Comparison of ENCODE assay signal across 1 cellular context in genomic region chr4:3077796-3078195, GRCh38.
TF ChIP-seq lines count a peak whose summit lies in the region.

No MANE protein-coding gene starts in this region.

TF ChIP-seq in GM12878, 131 proteins besides CTCF, POLR2A, EP300 and RAD21 (continued from another document):
- TF ChIP-seq FOS (IDR thresholded peaks at IDR 0.05; ENCODE audit: borderline replicate concordance, extremely low read depth, insufficient read length), result no peak
- TF ChIP-seq ZSCAN29 (IDR thresholded peaks at IDR 0.05), result no peak
- peak; percentile 92; the same call in 1 of the 2 replicates for TF ChIP-seq BACH1 (IDR thresholded peaks at IDR 0.05; ENCODE audit: borderline replicate concordance)
- TF ChIP-seq CBX5 (IDR thresholded peaks at IDR 0.05; ENCODE audit: low read depth), result no peak
- peak; percentile 78; the same call in 2 of the 3 replicates for TF ChIP-seq POU2F2 (IDR thresholded peaks at IDR 0.05; ENCODE audit: borderline replicate concordance, low read depth, low read length)
- peak; percentile 91 for TF ChIP-seq CREM (IDR thresholded peaks at IDR 0.05; ENCODE audit: low read depth)
- TF ChIP-seq SMAD1 (IDR thresholded peaks at IDR 0.05; ENCODE audit: low read depth, partially characterized antibody), result no peak
- no peak for TF ChIP-seq MTA3 (IDR thresholded peaks at IDR 0.05; ENCODE audit: borderline replicate concordance, low read length)
- TF ChIP-seq PAX8 (IDR thresholded peaks at IDR 0.05), result no peak
- TF ChIP-seq ZNF384 (IDR thresholded peaks at IDR 0.05; ENCODE audit: borderline replicate concordance, low read depth, low read length), result no peak
- TF ChIP-seq JUND (IDR thresholded peaks at IDR 0.05; ENCODE audit: low read depth, low read length), result no peak
- TF ChIP-seq ZZZ3 (IDR thresholded peaks at IDR 0.05; ENCODE audit: control insufficient read depth, insufficient read length, low read depth), result no peak
- no peak for TF ChIP-seq FOXM1 (IDR thresholded peaks at IDR 0.05; ENCODE audit: low read depth, low read length)
- TF ChIP-seq, protein P1, sequence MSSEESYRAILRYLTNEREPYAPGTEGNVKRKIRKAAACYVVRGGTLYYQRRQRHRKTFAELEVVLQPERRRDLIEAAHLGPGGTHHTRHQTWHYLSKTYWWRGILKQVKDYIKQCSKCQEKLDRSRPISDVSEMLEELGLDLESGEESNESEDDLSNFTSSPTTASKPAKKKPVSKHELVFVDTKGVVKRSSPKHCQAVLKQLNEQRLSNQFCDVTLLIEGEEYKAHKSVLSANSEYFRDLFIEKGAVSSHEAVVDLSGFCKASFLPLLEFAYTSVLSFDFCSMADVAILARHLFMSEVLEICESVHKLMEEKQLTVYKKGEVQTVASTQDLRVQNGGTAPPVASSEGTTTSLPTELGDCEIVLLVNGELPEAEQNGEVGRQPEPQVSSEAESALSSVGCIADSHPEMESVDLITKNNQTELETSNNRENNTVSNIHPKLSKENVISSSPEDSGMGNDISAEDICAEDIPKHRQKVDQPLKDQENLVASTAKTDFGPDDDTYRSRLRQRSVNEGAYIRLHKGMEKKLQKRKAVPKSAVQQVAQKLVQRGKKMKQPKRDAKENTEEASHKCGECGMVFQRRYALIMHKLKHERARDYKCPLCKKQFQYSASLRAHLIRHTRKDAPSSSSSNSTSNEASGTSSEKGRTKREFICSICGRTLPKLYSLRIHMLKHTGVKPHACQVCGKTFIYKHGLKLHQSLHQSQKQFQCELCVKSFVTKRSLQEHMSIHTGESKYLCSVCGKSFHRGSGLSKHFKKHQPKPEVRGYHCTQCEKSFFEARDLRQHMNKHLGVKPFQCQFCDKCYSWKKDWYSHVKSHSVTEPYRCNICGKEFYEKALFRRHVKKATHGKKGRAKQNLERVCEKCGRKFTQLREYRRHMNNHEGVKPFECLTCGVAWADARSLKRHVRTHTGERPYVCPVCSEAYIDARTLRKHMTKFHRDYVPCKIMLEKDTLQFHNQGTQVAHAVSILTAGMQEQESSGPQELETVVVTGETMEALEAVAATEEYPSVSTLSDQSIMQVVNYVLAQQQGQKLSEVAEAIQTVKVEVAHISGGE (CRISPR knock-in tag; IDR thresholded peaks at IDR 0.05), result no peak
- TF ChIP-seq IKZF1 (conservative IDR thresholded peaks at IDR 0.05), result peak; percentile 65; the same call in 1 of the 2 replicates
- no peak for TF ChIP-seq IRF3 (IDR thresholded peaks at IDR 0.05)
- TF ChIP-seq EGR1 (IDR thresholded peaks at IDR 0.05; ENCODE audit: borderline replicate concordance in 1 of 2, low read depth in 2 of 2, low read length in 2 of 2), result no peak
- no peak for TF ChIP-seq HDAC6 (IDR thresholded peaks at IDR 0.05; ENCODE audit: unreplicated experiment)
- TF ChIP-seq SMARCA5 (IDR thresholded peaks at IDR 0.05), result no peak
- no peak for TF ChIP-seq PRDM15 (CRISPR knock-in tag; IDR thresholded peaks at IDR 0.05)
- TF ChIP-seq IRF4 (IDR thresholded peaks at IDR 0.05; ENCODE audit: low read depth, low read length), result peak; percentile 95
- TF ChIP-seq NBN (IDR thresholded peaks at IDR 0.05), result peak; percentile 44; the same call in 1 of the 2 replicates
- no peak for TF ChIP-seq NR2C2 (IDR thresholded peaks at IDR 0.05; ENCODE audit: borderline replicate concordance, control insufficient read depth, insufficient read length, low read depth)
- peak; percentile 83 for TF ChIP-seq RAD51 (IDR thresholded peaks at IDR 0.05)
- TF ChIP-seq CHD1 (IDR thresholded peaks at IDR 0.05; ENCODE audit: low read depth, low read length), result no peak
- TF ChIP-seq USF2 (IDR thresholded peaks at IDR 0.05; ENCODE audit: borderline replicate concordance, low read depth, low read length), result no peak
- TF ChIP-seq SKIL (IDR thresholded peaks at IDR 0.05; ENCODE audit: low read depth, poor library complexity, severe bottlenecking), result peak; percentile 70
- peak; percentile 37; the same call in 1 of the 2 replicates for TF ChIP-seq ATF7 (IDR thresholded peaks at IDR 0.05; ENCODE audit: low read depth)
- TF ChIP-seq CBFB (IDR thresholded peaks at IDR 0.05; ENCODE audit: low read depth), result peak; percentile 44; the same call in 1 of the 2 replicates
- no peak for TF ChIP-seq TCF7 (IDR thresholded peaks at IDR 0.05; ENCODE audit: borderline replicate concordance)
- TF ChIP-seq E4F1 (IDR thresholded peaks at IDR 0.05; ENCODE audit: borderline replicate concordance, partially characterized antibody), result no peak
- TF ChIP-seq FOXK2 (IDR thresholded peaks at IDR 0.05), result no peak
- TF ChIP-seq GATAD2B (conservative IDR thresholded peaks at IDR 0.05; ENCODE audit: low read depth), result no peak
- TF ChIP-seq ZBED1 (IDR thresholded peaks at IDR 0.05; ENCODE audit: borderline replicate concordance), result peak; percentile 78; the same call in 1 of the 2 replicates
- TF ChIP-seq E2F8 (IDR thresholded peaks at IDR 0.05; ENCODE audit: low read depth, partially characterized antibody), result no peak
